ENCODE assay signal across 8 cellular contexts in genomic region chr22:19480173-19480568, GRCh38. TPM values are rescaled to one million over a fixed set of nuclear protein-coding genes. Genes with fewer than 3 reads are reported as not detected.
DNase-seq lines count a peak whose midpoint lies in the region; ATAC-seq and TF ChIP-seq lines count a peak whose summit lies in the region.

No MANE protein-coding gene starts in this region.

- peak overlapping the region; percentile 94 for H3K27ac Mint-ChIP-seq in activated T-helper 2 cell treated with anti-CD3 and anti-CD28 coated beads, Interferon-gamma antibody, Interleukin-2, Interleukin-4, amounts not matched to agents 10 μg/mL and 5 μg/mL and 100 μg/mL, durations not matched to agents 14 hours and 24 hours and 36 hours

- no peak for TF ChIP-seq POLR2A in lower leg skin (IDR thresholded peaks at IDR 0.05)

- H3K4me3 Mint-ChIP-seq in activated T-helper 2 cell treated with anti-CD3 and anti-CD28 coated beads, Interferon-gamma antibody, Interleukin-2, Interleukin-4, amounts not matched to agents 10 μg/mL and 5 μg/mL and 100 μg/mL, durations not matched to agents 14 hours and 24 hours and 36 hours (ENCODE audit: low read depth), result peak overlapping the region; percentile 99

- H3K36me3 ChIP-seq in right atrium auricular region (peaks cover 1% of the 10 kb centered on the region), upper lobe of right lung (no peaks in the 10 kb centered on the region)

- DNase-seq in right atrium auricular region (ENCODE audit: low spot score) (no peak), left cardiac atrium (no peak), lower leg skin (ENCODE audit: low spot score in 2 of 2) (no peak), upper lobe of right lung (no peak), GM03348 (ENCODE audit: low spot score) (no peak)
- DNase-seq in activated T-helper 2 cell treated with anti-CD3 and anti-CD28 coated beads, Interferon-gamma antibody, Interleukin-2, Interleukin-4, amounts not matched to agents 10 μg/mL and 5 μg/mL and 100 μg/mL, durations not matched to agents 14 hours and 24 hours and 36 hours (ENCODE audit: low spot score), result no peak
- no peak for DNase-seq in activated CD8-positive, alpha-beta memory T cell treated with anti-CD3 and anti-CD28 coated beads, Interleukin-2, amount 50 U/mL, for 4 hours

- H3K27me3 ChIP-seq in right atrium auricular region (no peaks in the 10 kb centered on the region), upper lobe of right lung (no peaks in the 10 kb centered on the region)

- peaks cover 38% of the 10 kb centered on the region for H3K36me3 Mint-ChIP-seq in activated T-helper 2 cell treated with anti-CD3 and anti-CD28 coated beads, Interferon-gamma antibody, Interleukin-2, Interleukin-4, amounts not matched to agents 10 μg/mL and 5 μg/mL and 100 μg/mL, durations not matched to agents 14 hours and 24 hours and 36 hours (ENCODE audit: low read depth)

- H3K4me1 ChIP-seq in right atrium auricular region (peaks cover 0 to 22% of the 10 kb centered on the region in 2 donors), upper lobe of right lung (peaks cover 19% of the 10 kb centered on the region)

- no peak for TF ChIP-seq CTCF in right atrium auricular region (IDR thresholded peaks at IDR 0.05)
- no peak for TF ChIP-seq CTCF in lower leg skin (IDR thresholded peaks at IDR 0.05)
- no peak for TF ChIP-seq CTCF in upper lobe of right lung (IDR thresholded peaks at IDR 0.05)

- H3K4me3 ChIP-seq in right atrium auricular region, result peak overlapping the region; percentile 27 to 97
- peak overlapping the region; percentile 43 for H3K4me3 ChIP-seq in lower leg skin (ENCODE audit: low read depth, poor library complexity, severe bottlenecking)
- H3K4me3 ChIP-seq in upper lobe of right lung, result peak overlapping the region; percentile 85

- intact Hi-C loops in left cardiac atrium (cut with DNase I) (no loop called here), lower leg skin (cut with DNase I; ENCODE audit: low total_unique reads) (no loop called here), upper lobe of right lung (cut with DNase I) (no loop called here)
- intact Hi-C loops in activated T-helper 2 cell treated with anti-CD3 and anti-CD28 coated beads, Interferon-gamma antibody, Interleukin-2, Interleukin-4, amounts not matched to agents 10 μg/mL and 5 μg/mL and 100 μg/mL, durations not matched to agents 14 hours and 24 hours and 36 hours (cut with micrococcal nuclease), result no loop called here

- H3K4me1 Mint-ChIP-seq in activated T-helper 2 cell treated with anti-CD3 and anti-CD28 coated beads, Interferon-gamma antibody, Interleukin-2, Interleukin-4, amounts not matched to agents 10 μg/mL and 5 μg/mL and 100 μg/mL, durations not matched to agents 14 hours and 24 hours and 36 hours (ENCODE audit: low read depth), result peaks cover 39% of the 10 kb centered on the region

- H3K27me3 Mint-ChIP-seq in activated T-helper 2 cell treated with anti-CD3 and anti-CD28 coated beads, Interferon-gamma antibody, Interleukin-2, Interleukin-4, amounts not matched to agents 10 μg/mL and 5 μg/mL and 100 μg/mL, durations not matched to agents 14 hours and 24 hours and 36 hours (ENCODE audit: low read depth), result no peaks in the 10 kb centered on the region

- WGBS in lower leg skin, 2 donors, result 0 to 3% methylated on average over 15 of the region's 15 CpGs

- H3K27ac ChIP-seq in right atrium auricular region, result no peak overlapping the region
- no peak overlapping the region for H3K27ac ChIP-seq in upper lobe of right lung

- H3K9me3 ChIP-seq in right atrium auricular region, result no peaks in the 10 kb centered on the region
- no peaks in the 10 kb centered on the region for H3K9me3 ChIP-seq in upper lobe of right lung

- ATAC-seq in left cardiac atrium (no peak), upper lobe of right lung (no peak), GM21390 (IDR thresholded peaks at IDR 0.05; ENCODE audit: unreplicated experiment) (no peak)

- H3K9me3 Mint-ChIP-seq in activated T-helper 2 cell treated with anti-CD3 and anti-CD28 coated beads, Interferon-gamma antibody, Interleukin-2, Interleukin-4, amounts not matched to agents 10 μg/mL and 5 μg/mL and 100 μg/mL, durations not matched to agents 14 hours and 24 hours and 36 hours, result no peaks in the 10 kb centered on the region

RNA-seq across cellular contexts. Expression of gene CDC45, which starts 0.5 kb away (rescaled TPM):
- total RNA-seq in right atrium auricular region (1 to 10 TPM in 1 of 2 donors, not detected in 1; 3.3 TPM), left cardiac atrium (1 to 10 TPM in 1 of 2 donors, under 1 TPM in 1; 0.34 to 2.1 TPM), lower leg skin (1 to 10 TPM in 3 of 4 donors, under 1 TPM in 1; 0.39 to 3.9 (median 2.0) TPM), upper lobe of right lung (0.58 TPM)
- 101 and 108 TPM in 2 replicates for total RNA-seq in activated T-helper 2 cell treated with anti-CD3 and anti-CD28 coated beads, Interferon-gamma antibody, Interleukin-2, Interleukin-4, amounts not matched to agents 10 μg/mL and 5 μg/mL and 100 μg/mL, durations not matched to agents 14 hours and 24 hours and 36 hours

RNA-seq across cellular contexts. Expression of gene UFD1, which starts 1.2 kb away (rescaled TPM):
- 10 to 100 TPM; 22.7 to 33.8 TPM for total RNA-seq in right atrium auricular region
- 10 to 100 TPM; 43.8 to 46.9 TPM for total RNA-seq in left cardiac atrium
- total RNA-seq in activated T-helper 2 cell treated with anti-CD3 and anti-CD28 coated beads, Interferon-gamma antibody, Interleukin-2, Interleukin-4, amounts not matched to agents 10 μg/mL and 5 μg/mL and 100 μg/mL, durations not matched to agents 14 hours and 24 hours and 36 hours, result 103 and 110 TPM in 2 replicates
- 10 to 100 TPM; 21.9 to 40.9 (median 34.5) TPM for total RNA-seq in lower leg skin
- 43.1 TPM for total RNA-seq in upper lobe of right lung

RNA-seq across cellular contexts. Expression of gene C22orf39, which starts 32.7 kb away (rescaled TPM):
- total RNA-seq in right atrium auricular region (10 to 100 TPM; 61.0 to 68.7 TPM), left cardiac atrium (10 to 100 TPM; 38.3 to 48.0 TPM), lower leg skin (10 to 100 TPM; 31.0 to 50.4 (median 42.1) TPM), upper lobe of right lung (35.6 TPM)
- 26.2 and 26.9 TPM in 2 replicates for total RNA-seq in activated T-helper 2 cell treated with anti-CD3 and anti-CD28 coated beads, Interferon-gamma antibody, Interleukin-2, Interleukin-4, amounts not matched to agents 10 μg/mL and 5 μg/mL and 100 μg/mL, durations not matched to agents 14 hours and 24 hours and 36 hours

RNA-seq across cellular contexts. Expression of gene CLDN5, which starts 44.0 kb away (rescaled TPM):
- total RNA-seq in right atrium auricular region (10 to 100 TPM; 16.7 to 44.3 TPM), left cardiac atrium (10 to 100 TPM; 23.3 to 42.1 TPM), lower leg skin (100 to 1,000 TPM in 2 of 4 donors, 10 to 100 TPM in 2; 94.9 to 170 (median 117) TPM), upper lobe of right lung (274 TPM)
- 1.2 and 1.5 TPM in 2 replicates for total RNA-seq in activated T-helper 2 cell treated with anti-CD3 and anti-CD28 coated beads, Interferon-gamma antibody, Interleukin-2, Interleukin-4, amounts not matched to agents 10 μg/mL and 5 μg/mL and 100 μg/mL, durations not matched to agents 14 hours and 24 hours and 36 hours

RNA-seq across cellular contexts. Expression of gene MRPL40, which starts 47.8 kb away (rescaled TPM):
- total RNA-seq in right atrium auricular region (10 to 100 TPM; 31.9 to 40.9 TPM), left cardiac atrium (10 to 100 TPM; 30.2 to 32.2 TPM), lower leg skin (10 to 100 TPM; 19.6 to 33.9 (median 23.4) TPM), upper lobe of right lung (20.5 TPM)
- total RNA-seq in activated T-helper 2 cell treated with anti-CD3 and anti-CD28 coated beads, Interferon-gamma antibody, Interleukin-2, Interleukin-4, amounts not matched to agents 10 μg/mL and 5 μg/mL and 100 μg/mL, durations not matched to agents 14 hours and 24 hours and 36 hours, result 32.2 and 34.8 TPM in 2 replicates

Comparison
In these comparisons a context has a peak if more than half of its experiments do, and no peak if none do; other contexts are left out.
1. RNA of gene CDC45, which starts 0.5 kb away (total RNA-seq): 101 to 108 TPM in activated T-helper 2 cell treated with anti-CD3 and anti-CD28 coated beads, Interferon-gamma antibody, Interleukin-2, Interleukin-4, amounts not matched to agents 10 μg/mL and 5 μg/mL and 100 μg/mL, durations not matched to agents 14 hours and 24 hours and 36 hours; 3.3 TPM in right atrium auricular region, 0.39 to 3.9 TPM in lower leg skin, 0.34 to 2.1 TPM in left cardiac atrium and 0.58 TPM in upper lobe of right lung (single experiment); every median in the first group is over 10 times any median in the second.
2. Peak in every context shown above with its lines, with median percentiles within 50 percentile points of each other: H3K4me3 ChIP-seq.